Comparison of ENCODE assay signal across 9 cellular contexts in the genomic region with DNA sequence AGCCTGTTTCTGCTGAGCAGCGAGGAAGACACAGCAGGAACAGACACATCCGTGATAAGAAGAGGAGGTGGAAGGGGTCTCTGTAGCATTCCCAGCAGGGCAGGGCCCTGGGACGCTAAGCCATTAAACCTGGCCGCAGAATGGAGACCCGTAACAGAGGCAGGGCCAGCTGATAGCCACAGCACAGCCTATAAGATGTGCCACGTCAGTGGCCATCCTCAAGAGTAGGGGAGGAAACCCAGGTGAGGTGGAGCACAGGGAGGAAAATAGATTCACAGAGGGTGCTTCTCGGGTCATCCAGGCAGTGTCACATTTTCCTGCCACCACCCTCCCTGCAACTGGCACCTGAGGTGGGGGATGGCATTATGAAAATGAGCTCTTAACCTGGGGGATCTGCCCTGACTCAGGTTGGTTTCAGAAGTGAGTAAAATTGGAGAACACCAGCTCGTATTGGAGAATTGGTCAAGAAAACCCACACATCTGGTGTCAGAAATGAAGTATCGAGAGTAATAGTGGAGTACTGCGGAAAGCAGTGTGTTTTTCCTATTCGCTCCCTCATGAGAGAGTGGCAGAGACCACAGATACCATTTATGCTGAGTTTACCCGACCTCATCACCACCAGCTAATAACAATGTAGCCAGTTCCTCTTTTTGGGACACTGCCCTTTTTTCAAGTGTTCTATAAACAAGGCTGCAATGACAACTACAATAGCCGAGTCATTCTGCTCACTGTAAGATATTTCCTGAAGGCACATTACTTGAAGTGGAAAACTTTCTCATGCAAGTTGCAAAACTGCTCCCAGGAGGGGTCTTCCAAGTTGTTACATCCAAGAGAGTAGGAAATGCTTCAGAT.
DNase-seq lines count a peak whose midpoint lies in the region; ATAC-seq and TF ChIP-seq lines count a peak whose summit lies in the region.
"Had no signal": no experiment of that assay in that cellular context is flagged by ENCODE, and none has a peak within 500 bp of the region (broad histone marks: within the 10 kb centered on the region; RNA-seq: fewer than 3 reads in every experiment).

No MANE protein-coding gene starts in this region.

- no peak for TF ChIP-seq EP300 in suprapubic skin (IDR thresholded peaks at IDR 0.05)

- no peaks in the 10 kb centered on the region for H3K36me3 ChIP-seq in suprapubic skin

- H3K4me1 ChIP-seq in suprapubic skin, result no peaks in the 10 kb centered on the region

- no peaks in the 10 kb centered on the region for H3K27me3 ChIP-seq in suprapubic skin

- peaks cover 4% of the 10 kb centered on the region for H3K9me3 ChIP-seq in suprapubic skin

- ATAC-seq in GM21381 (IDR thresholded peaks at IDR 0.05; ENCODE audit: unreplicated experiment) (peak; percentile 85), HG03432 (IDR thresholded peaks at IDR 0.05; ENCODE audit: unreplicated experiment) (peak; percentile 92)

- DNase-seq in GM12865 (ENCODE audit: low read depth), result peak; percentile 94
- DNase-seq in epithelial cell of prostate (ENCODE audit: low read depth, low spot score), result no peak
- DNase-seq in NCI-H2196 treated with DMSO at 0.1 percent for 48 hours (lab: John Stamatoyannopoulos, UW; ENCODE audit: unreplicated experiment), result no peak
- DNase-seq in kidney glomerular epithelial cell (lab: John Stamatoyannopoulos, UW), result no peak
- DNase-seq in suprapubic skin (ENCODE audit: low spot score in 2 of 2), result no peak
- DNase-seq in NCI-H2107 treated with DMSO at 0.1 percent for 48 hours (lab: John Stamatoyannopoulos, UW; ENCODE audit: unreplicated experiment), result no peak

- no peak for TF ChIP-seq POLR2A in suprapubic skin (IDR thresholded peaks at IDR 0.05)

- no peak overlapping the region; the same call in 1 of the 2 replicates for H3K4me3 ChIP-seq in GM12865 (ENCODE audit: low read depth, low read length)
- no peak overlapping the region for H3K4me3 ChIP-seq in suprapubic skin
- H3K4me3 ChIP-seq: lung had no signal

- no peak for TF ChIP-seq CTCF in GM12865 (IDR thresholded peaks at IDR 0.05; ENCODE audit: insufficient read depth, low read depth, low read length, missing control alignments)
- TF ChIP-seq CTCF in suprapubic skin (IDR thresholded peaks at IDR 0.05), result no peak

- WGBS in suprapubic skin, result 75% methylated on average over 13 of the region's 13 CpGs

- H3K27ac ChIP-seq in epithelial cell of prostate (peak overlapping the region; percentile 34), suprapubic skin (no peak overlapping the region)
